ENCODE assay signal across 8 cellular contexts in genomic region chr12:71662861-71663560, GRCh38. TPM values are rescaled to one million over a fixed set of nuclear protein-coding genes. Genes with fewer than 3 reads are reported as not detected.
DNase-seq lines count a peak whose midpoint lies in the region; ATAC-seq and TF ChIP-seq lines count a peak whose summit lies in the region.

No MANE protein-coding gene starts in this region.

- TF ChIP-seq POLR2A in NB4 (IDR thresholded peaks at IDR 0.05; ENCODE audit: extremely low read depth, insufficient read length) (no peak), right lobe of liver (IDR thresholded peaks at IDR 0.05) (no peak)

- H3K4me1 ChIP-seq in colonic mucosa, result peaks cover 22% of the 10 kb centered on the region
- peaks cover 0 to 22% (median 9%) of the 10 kb centered on the region in 4 donors for H3K4me1 ChIP-seq in right lobe of liver

- TF ChIP-seq CTCF in GM13977 (IDR thresholded peaks at IDR 0.05; ENCODE audit: extremely low read depth, insufficient read depth, missing control alignments), result no peak
- no peak for TF ChIP-seq CTCF in NB4 (IDR thresholded peaks at IDR 0.05; ENCODE audit: low read depth, low read length)
- no peak for TF ChIP-seq CTCF in colonic mucosa (IDR thresholded peaks at IDR 0.05)
- TF ChIP-seq CTCF in right lobe of liver (IDR thresholded peaks at IDR 0.05), result no peak

- H3K27me3 ChIP-seq in colonic mucosa, result no peaks in the 10 kb centered on the region
- H3K27me3 ChIP-seq in right lobe of liver, result no peaks in the 10 kb centered on the region

- H3K36me3 ChIP-seq in colonic mucosa (no peaks in the 10 kb centered on the region), right lobe of liver (peaks cover 0 to 19% (median 16%) of the 10 kb centered on the region in 4 donors)

- DNase-seq in GM13977 (ENCODE audit: low spot score), result peak; percentile 40
- DNase-seq in NB4 (ENCODE audit: low read depth), result peak; percentile 78
- peak; percentile 84 for DNase-seq in activated CD4-positive, alpha-beta T cell treated with anti-CD3 and anti-CD28 coated beads for 48 hours
- peak; percentile 75 for DNase-seq in colonic mucosa
- peak; percentile 64 to 77 (median 70) for DNase-seq in right lobe of liver
- DNase-seq in stimulated activated CD4-positive, alpha-beta T cell treated with anti-CD3 and anti-CD28 coated beads, Interleukin-4, amount 100 ng/mL, for 24 hours, result peak; percentile 79
- no peak for DNase-seq in OCI-M2 (lab: John Stamatoyannopoulos, UW; ENCODE audit: unreplicated experiment)

- intact Hi-C loops in colonic mucosa (cut with DNase I) (loop anchor here (10.0 kb wide), 1 partner anchor 92 kb away; the partner anchor contains the start of gene RAB21), right lobe of liver (cut with DNase I) (no loop called here)

- WGBS in right lobe of liver (ENCODE audit: insufficient coverage, low coverage, low lambda C conversion rate, missing lambda C conversion rate), result 2% methylated on average over 13 of the region's 53 CpGs

- H3K4me3 ChIP-seq in NB4 (ENCODE audit: low read depth, low read length), result peak overlapping the region; percentile 79
- H3K4me3 ChIP-seq in colonic mucosa, result peak overlapping the region; percentile 82
- peak overlapping the region; percentile 76 to 86 (median 86) for H3K4me3 ChIP-seq in right lobe of liver

- H3K27ac ChIP-seq in colonic mucosa, result peak overlapping the region; percentile 100
- peak overlapping the region; percentile 91 to 98 (median 92) for H3K27ac ChIP-seq in right lobe of liver

- H3K9me3 ChIP-seq in colonic mucosa (no peaks in the 10 kb centered on the region), right lobe of liver (no peaks in the 10 kb centered on the region)

- in situ Hi-C loops in GM13977 (cut with MboI; ENCODE audit: low pct_unique_long_range_greater_than_20kb, low sequenced_read_pairs, unreplicated experiment), result no loop called here

- peak; percentile 26 for ATAC-seq in HG02588 (IDR thresholded peaks at IDR 0.05; ENCODE audit: unreplicated experiment)
- peak; percentile 33 to 38 (median 38) for ATAC-seq in right lobe of liver

- H3K9ac ChIP-seq in colonic mucosa (ENCODE audit: low read depth in 2 of 2, low read length in 2 of 2), result peak overlapping the region; percentile 88 to 93

RNA-seq across cellular contexts. Expression of gene ZFC3H1, which starts 0.6 kb away (rescaled TPM):
- total RNA-seq in colonic mucosa, result 10 to 100 TPM; 37.8 to 38.8 TPM
- total RNA-seq in right lobe of liver, result 10 to 100 TPM; 13.0 to 27.3 (median 19.1) TPM

RNA-seq across cellular contexts. Expression of gene THAP2, which starts 1.1 kb away (rescaled TPM):
- total RNA-seq in colonic mucosa (1 to 10 TPM; 3.8 to 6.0 TPM), right lobe of liver (1 to 10 TPM; 1.3 to 3.2 (median 2.0) TPM)

RNA-seq across cellular contexts. Expression of gene TMEM19, which starts 22.9 kb away (rescaled TPM):
- total RNA-seq in colonic mucosa, result 10 to 100 TPM; 37.7 to 39.2 TPM
- 10 to 100 TPM; 11.2 to 18.9 (median 15.7) TPM for total RNA-seq in right lobe of liver
